ENCODE assay signal across 8 cellular contexts in the genomic region with DNA sequence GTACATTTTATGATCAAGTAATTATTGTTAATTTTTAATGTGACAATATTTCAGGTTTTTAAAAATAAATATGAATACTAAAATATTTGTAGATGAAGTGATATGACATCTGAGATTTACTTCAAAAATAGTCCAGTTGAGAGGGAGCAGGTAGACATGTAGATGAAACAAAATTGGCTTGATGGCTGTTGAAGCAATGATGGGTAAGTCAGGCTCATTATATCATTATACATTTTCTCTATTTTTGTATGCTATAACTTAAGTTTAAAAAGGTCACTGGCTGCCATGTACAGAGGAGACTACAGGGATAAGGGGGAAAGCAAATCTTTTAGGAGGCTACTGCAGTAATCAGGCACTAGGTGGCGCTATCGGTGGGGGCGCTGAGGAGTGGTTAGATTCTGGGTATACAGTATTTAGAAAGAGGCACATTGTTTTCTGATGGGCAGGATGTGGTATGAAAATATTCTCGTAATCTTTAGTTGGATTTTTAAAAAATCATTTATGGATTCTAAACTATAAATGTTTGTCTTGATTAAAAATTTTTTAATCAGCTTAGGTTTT.
DNase-seq lines count a peak whose midpoint lies in the region; ATAC-seq and TF ChIP-seq lines count a peak whose summit lies in the region.

No MANE protein-coding gene starts in this region.

- H3K4me3 ChIP-seq in thyroid gland (replicated peaks in 1 of 3) = no peak overlapping the region

- CTCF ChIA-PET in activated CD4-positive, alpha-beta memory T cell treated with anti-CD3 and anti-CD28 coated beads for 36 hours (lab: Charles Lee) = interaction anchor here (0.6 to 3.6 kb wide), 16 partner anchors 8 to 1664 kb away, joined by 3 to 17 read pairs (median 3); no protein-coding TSS in a partner anchor

- no peaks in the 10 kb centered on the region for H3K4me1 Mint-ChIP-seq in activated CD4-positive, alpha-beta memory T cell treated with anti-CD3 and anti-CD28 coated beads for 36 hours (ENCODE audit: low read depth)
- H3K4me1 Mint-ChIP-seq in endothelial cell (ENCODE audit: unreplicated experiment) = peaks cover 5% of the 10 kb centered on the region
- H3K4me1 Mint-ChIP-seq in naive thymus-derived CD8-positive, alpha-beta T cell = peaks cover 0 to 5% (median under 1%) of the 10 kb centered on the region in 4 donors

- POLR2A ChIA-PET in activated CD4-positive, alpha-beta memory T cell treated with anti-CD3 and anti-CD28 coated beads for 36 hours (lab: Charles Lee) = interaction anchor here (0.6 kb wide), 2 partner anchors 44 to 663 kb away, joined by 3 to 4 read pairs; no protein-coding TSS in a partner anchor
- POLR2A ChIA-PET in naive thymus-derived CD8-positive, alpha-beta T cell (lab: Charles Lee) = no interaction called here

- H3K36me3 ChIP-seq in thyroid gland = no peaks in the 10 kb centered on the region

- H3K36me3 Mint-ChIP-seq in activated CD4-positive, alpha-beta memory T cell treated with anti-CD3 and anti-CD28 coated beads for 36 hours = no peaks in the 10 kb centered on the region
- H3K36me3 Mint-ChIP-seq in endothelial cell (ENCODE audit: low read depth, unreplicated experiment) = peaks cover 29% of the 10 kb centered on the region
- no peaks in the 10 kb centered on the region for H3K36me3 Mint-ChIP-seq in naive thymus-derived CD8-positive, alpha-beta T cell

- 35 to 36% methylated on average over 4 of the region's 4 CpGs for WGBS in thyroid gland, 2 donors

- H3K4me1 ChIP-seq in thyroid gland = peaks cover 0 to 8% of the 10 kb centered on the region in 2 donors

- peaks cover 7% of the 10 kb centered on the region for H3K27me3 Mint-ChIP-seq in activated CD4-positive, alpha-beta memory T cell treated with anti-CD3 and anti-CD28 coated beads for 36 hours
- H3K27me3 Mint-ChIP-seq in endothelial cell (ENCODE audit: unreplicated experiment) = peaks cover 4% of the 10 kb centered on the region
- peaks cover 0 to 24% (median 8%) of the 10 kb centered on the region in 5 donors for H3K27me3 Mint-ChIP-seq in naive thymus-derived CD8-positive, alpha-beta T cell

- no peak overlapping the region for H3K27ac ChIP-seq in C4-2B
- H3K27ac ChIP-seq in thyroid gland = no peak overlapping the region

- intact Hi-C loops in activated CD4-positive, alpha-beta memory T cell treated with anti-CD3 and anti-CD28 coated beads for 36 hours (cut with micrococcal nuclease) = loop anchor here (1.0 to 2.0 kb wide), 2 partner anchors 103 to 659 kb away; no protein-coding TSS in a partner anchor
- intact Hi-C loops in thyroid gland (cut with DNase I) = loop anchor here (5.0 kb wide), 1 partner anchor 105 kb away; no protein-coding TSS in a partner anchor

- no peaks in the 10 kb centered on the region for H3K9me3 ChIP-seq in thyroid gland

- peak; percentile 97 for ATAC-seq in GM18909 (IDR thresholded peaks at IDR 0.05; ENCODE audit: poor library complexity, unreplicated experiment)
- peak; percentile 95 for ATAC-seq in HG03159 (IDR thresholded peaks at IDR 0.05; ENCODE audit: unreplicated experiment)
- ATAC-seq in naive thymus-derived CD8-positive, alpha-beta T cell = peak; percentile 42 to 73

- no peak for TF ChIP-seq POLR2A in thyroid gland (IDR thresholded peaks at IDR 0.05)

- H3K4me3 Mint-ChIP-seq in activated CD4-positive, alpha-beta memory T cell treated with anti-CD3 and anti-CD28 coated beads for 36 hours = no peak overlapping the region
- peak overlapping the region; percentile 57 for H3K4me3 Mint-ChIP-seq in endothelial cell (ENCODE audit: unreplicated experiment)
- H3K4me3 Mint-ChIP-seq in naive thymus-derived CD8-positive, alpha-beta T cell = no peak overlapping the region

- TF ChIP-seq CTCF in C4-2B (conservative IDR thresholded peaks at IDR 0.05) (peak; percentile 100), endothelial cell (IDR thresholded peaks at IDR 0.05; ENCODE audit: unreplicated experiment) (peak; percentile 87), thyroid gland (IDR thresholded peaks at IDR 0.05) (peak in 5 of 6 experiments; percentile 26 to 62 (median 34))

- DNase-seq in NCI-H446 treated with DMSO at 0.1 percent for 48 hours (lab: John Stamatoyannopoulos, UW) (peak; percentile 3), endothelial cell (ENCODE audit: low spot score) (peak; percentile 79), thyroid gland (peak; percentile 16 to 33)
- DNase-seq in activated CD4-positive, alpha-beta memory T cell treated with anti-CD3 and anti-CD28 coated beads for 36 hours = peak; percentile 75
- DNase-seq in naive thymus-derived CD8-positive, alpha-beta T cell = peak; percentile 14 to 70 (median 38)

- no peaks in the 10 kb centered on the region for H3K27me3 ChIP-seq in thyroid gland

- no peak overlapping the region for H3K27ac Mint-ChIP-seq in activated CD4-positive, alpha-beta memory T cell treated with anti-CD3 and anti-CD28 coated beads for 36 hours
- peak overlapping the region; percentile 37 for H3K27ac Mint-ChIP-seq in endothelial cell (ENCODE audit: unreplicated experiment)
- H3K27ac Mint-ChIP-seq in naive thymus-derived CD8-positive, alpha-beta T cell = no peak overlapping the region

- H3K9me3 Mint-ChIP-seq in activated CD4-positive, alpha-beta memory T cell treated with anti-CD3 and anti-CD28 coated beads for 36 hours = no peaks in the 10 kb centered on the region
- no peaks in the 10 kb centered on the region for H3K9me3 Mint-ChIP-seq in endothelial cell (ENCODE audit: unreplicated experiment)
- no peaks in the 10 kb centered on the region for H3K9me3 Mint-ChIP-seq in naive thymus-derived CD8-positive, alpha-beta T cell

Comparison
In these comparisons a context has a peak if more than half of its experiments do, and no peak if none do; other contexts are left out.
1. CTCF ChIP-seq: peak in every context shown above with its lines; median percentile 100 in C4-2B; 87 in endothelial cell; 34 in thyroid gland.
2. DNase-seq: peak in every context shown above with its lines; median percentile 79 in endothelial cell; 75 in activated CD4-positive, alpha-beta memory T cell treated with anti-CD3 and anti-CD28 coated beads for 36 hours; 38 in naive thymus-derived CD8-positive, alpha-beta T cell; 24 in thyroid gland; 3 in NCI-H446 treated with DMSO at 0.1 percent for 48 hours.